In the genomic region with DNA sequence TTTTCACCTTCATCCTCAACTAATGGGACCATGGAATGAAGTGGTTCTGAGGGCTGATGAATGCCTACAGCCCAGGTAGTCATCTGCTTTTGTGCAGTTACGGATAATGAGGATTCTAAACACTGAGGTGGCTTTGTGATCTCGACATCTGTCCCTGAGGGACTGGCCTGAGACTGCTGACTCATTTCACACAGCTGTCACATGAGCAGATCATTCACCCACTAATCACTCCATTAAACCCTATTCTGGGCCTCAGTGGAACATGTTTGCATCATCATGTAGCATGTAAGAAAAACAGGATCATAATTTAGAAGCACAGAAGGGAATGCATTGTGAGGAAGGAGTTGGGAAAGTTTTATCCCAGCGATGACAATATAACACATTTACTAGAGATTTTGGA, we compare ENCODE assay signal across 10 cellular contexts.
DNase-seq lines count a peak whose midpoint lies in the region; ATAC-seq and TF ChIP-seq lines count a peak whose summit lies in the region.
"Had no signal": no experiment of that assay in that cellular context is flagged by ENCODE, and none has a peak within 500 bp of the region (broad histone marks: within the 10 kb centered on the region; RNA-seq: fewer than 3 reads in every experiment).

No MANE protein-coding gene starts in this region.

- H3K36me3 Mint-ChIP-seq in MCF 10A (ENCODE audit: insufficient read depth, unreplicated experiment), result no peaks in the 10 kb centered on the region
- H3K36me3 Mint-ChIP-seq: CD4-positive, alpha-beta memory T cell; naive B cell had no signal

- intact Hi-C loops in MCF 10A (cut with micrococcal nuclease), result no loop called here

- POLR2A ChIA-PET in MCF 10A (lab: Yijun Ruan, JAX), result no interaction called here

- CTCF ChIA-PET in MCF 10A (lab: Yijun Ruan, JAX), result no interaction called here

- in situ Hi-C loops in SK-MEL-5 (cut with HindIII; ENCODE audit: low pct_unique_long_range_greater_than_20kb, low sequenced_read_pairs), result no loop called here
- in situ Hi-C loops in KBM-7 (cut with MboI; ENCODE audit: low pct_unique_long_range_greater_than_20kb, low sequenced_read_pairs), result no loop called here

- ATAC-seq in GM18858 (IDR thresholded peaks at IDR 0.05; ENCODE audit: unreplicated experiment) (peak; percentile 91), GM21576 (IDR thresholded peaks at IDR 0.05; ENCODE audit: unreplicated experiment) (peak; percentile 87), HG03175 (IDR thresholded peaks at IDR 0.05; ENCODE audit: unreplicated experiment) (peak; percentile 97)

- no peak overlapping the region for H3K27ac Mint-ChIP-seq in MCF 10A (ENCODE audit: low read depth, unreplicated experiment)
- H3K27ac Mint-ChIP-seq: CD4-positive, alpha-beta memory T cell had no signal

- BruUV-seq in MCF 10A (replicated peaks; lab: Mats Ljungman, UMichigan), result no TSS peak

- H3K9me3 Mint-ChIP-seq in MCF 10A (ENCODE audit: unreplicated experiment), result no peaks in the 10 kb centered on the region
- H3K9me3 Mint-ChIP-seq: naive B cell had no signal

- H3K4me1 Mint-ChIP-seq in MCF 10A (ENCODE audit: insufficient read depth, unreplicated experiment), result no peaks in the 10 kb centered on the region
- H3K4me1 Mint-ChIP-seq: CD4-positive, alpha-beta memory T cell; naive B cell had no signal

- H3K27me3 Mint-ChIP-seq in MCF 10A (ENCODE audit: insufficient read depth, unreplicated experiment), result peaks cover 2% of the 10 kb centered on the region
- H3K27me3 Mint-ChIP-seq: CD4-positive, alpha-beta memory T cell; naive B cell had no signal

- peak; percentile 63 for DNase-seq in SK-MEL-5 (ENCODE audit: low read depth, low spot score)
- no peak for DNase-seq in KBM-7
- no peak for DNase-seq in GF-D8 (lab: John Stamatoyannopoulos, UW)
- DNase-seq in iPS-NIHi11 (ENCODE audit: low spot score), result no peak
- DNase-seq in MCF 10A (ENCODE audit: unreplicated experiment), result no peak
- DNase-seq: CD4-positive, alpha-beta memory T cell; naive B cell had no signal

- H3K4me3 Mint-ChIP-seq in MCF 10A (ENCODE audit: unreplicated experiment), result no peak overlapping the region
- H3K4me3 Mint-ChIP-seq: CD4-positive, alpha-beta memory T cell; naive B cell had no signal

- no peak for TF ChIP-seq CTCF in MCF 10A (IDR thresholded peaks at IDR 0.05; ENCODE audit: unreplicated experiment)
